In genomic region chr4:123587983-123588494, GRCh38 we compare ENCODE assay signal across 9 cellular contexts.
DNase-seq lines count a peak whose midpoint lies in the region; ATAC-seq, FAIRE-seq and TF ChIP-seq lines count a peak whose summit lies in the region.
"Had no signal": no experiment of that assay in that cellular context is flagged by ENCODE, and none has a peak within 500 bp of the region (broad histone marks: within the 10 kb centered on the region; RNA-seq: fewer than 3 reads in every experiment).

No MANE protein-coding gene starts in this region.

- peak overlapping the region; percentile 52 for H3K4me2 ChIP-seq in HepG2 (ENCODE audit: low read depth, low read length)

- H3K27ac ChIP-seq in HepG2 (ENCODE audit: extremely low read length, insufficient read depth, low read length) = peak overlapping the region; percentile 25

- H2AFZ ChIP-seq in HepG2 (ENCODE audit: low read length) = no peak overlapping the region

- TF ChIP-seq EP300 in HepG2 (IDR thresholded peaks at IDR 0.05; ENCODE audit: low read depth in 2 of 2, low read length in 2 of 2) (no peak), HepG2 (CRISPR knock-in tag; IDR thresholded peaks at IDR 0.05; ENCODE audit: borderline replicate concordance) (no peak)

- WGBS in HepG2 (ENCODE audit: low lambda C conversion rate) = 59% methylated on average over 8 of the region's 8 CpGs

- H3K9ac ChIP-seq in adipocyte (ENCODE audit: low read length) (no peak overlapping the region), HepG2 (ENCODE audit: insufficient read depth, low read depth, low read length) (peak overlapping the region; percentile 40; the same call in 1 of the 2 replicates)

- peak; percentile 97 for FAIRE-seq in HTR-8/SVneo (lab: Jason Lieb, UNC)
- peak; percentile 39 for FAIRE-seq in HepG2 (lab: Jason Lieb, UNC)

- H3K36me3 Mint-ChIP-seq in endothelial cell (ENCODE audit: low read depth, unreplicated experiment) = no peaks in the 10 kb centered on the region

- TF ChIP-seq POLR2A in HepG2 (IDR thresholded peaks at IDR 0.05; ENCODE audit: insufficient read depth in 1 of 2, low read depth in 2 of 2, low read length in 2 of 2) = no peak

- H3K27me3 ChIP-seq in adipocyte (replicated peaks; ENCODE audit: control insufficient read depth, insufficient read depth, low read length) (no peaks in the 10 kb centered on the region), HepG2 (ENCODE audit: control insufficient read depth in 1 of 2, insufficient read depth in 2 of 2, low read length in 2 of 2) (no peaks in the 10 kb centered on the region)

- DNase-seq in HTR-8/SVneo (ENCODE audit: insufficient read length, low spot score) (peak; percentile 70), adipocyte (ENCODE audit: low read depth) (peak; percentile 93), HepG2 (ENCODE audit: low spot score) (peak; percentile 32), endothelial cell (ENCODE audit: low spot score) (no peak), NCI-H774 (lab: John Stamatoyannopoulos, UW) (no peak), NCI-H510A (lab: John Stamatoyannopoulos, UW) (no peak)
- DNase-seq: activated B cell treated with CpG ODN at 0.5 μM for 24 hours had no signal

- CTCF ChIA-PET in HepG2 (lab: Yijun Ruan, JAX; ENCODE audit: low intra/inter-chr PET ratio, low total read pairs) = interaction anchor here (1.4 kb wide), 1 partner anchor 23 kb away, joined by 4 read pairs; no protein-coding TSS in a partner anchor

- H4K20me1 ChIP-seq in HepG2 (ENCODE audit: insufficient read depth, low read length) = no peaks in the 10 kb centered on the region

- TF ChIP-seq RAD21 in HepG2 (CRISPR knock-in tag; IDR thresholded peaks at IDR 0.05) = no peak

- no peaks in the 10 kb centered on the region for H3K36me3 ChIP-seq in adipocyte (ENCODE audit: control insufficient read depth, insufficient read depth, low read length, severe bottlenecking)
- H3K36me3 ChIP-seq in HepG2 (replicated peaks in 1 of 2; ENCODE audit: control insufficient read depth in 1 of 2, insufficient read depth in 2 of 2, low read length in 2 of 2) = no peaks in the 10 kb centered on the region

- no peaks in the 10 kb centered on the region for H3K79me2 ChIP-seq in HepG2 (ENCODE audit: insufficient read depth, low read length)

- H3K9me3 ChIP-seq in adipocyte (ENCODE audit: control insufficient read depth, low read length) (no peaks in the 10 kb centered on the region), HepG2 (ENCODE audit: low read length) (no peaks in the 10 kb centered on the region)

- H3K9me3 Mint-ChIP-seq in endothelial cell (ENCODE audit: unreplicated experiment) = no peaks in the 10 kb centered on the region
- H3K9me3 Mint-ChIP-seq: activated B cell treated with CpG ODN at 0.5 μM for 24 hours had no signal

- H3K27me3 Mint-ChIP-seq in endothelial cell (ENCODE audit: unreplicated experiment) = peaks cover 3% of the 10 kb centered on the region
- H3K27me3 Mint-ChIP-seq: activated B cell treated with CpG ODN at 0.5 μM for 24 hours had no signal

- ATAC-seq in GM19395 (IDR thresholded peaks at IDR 0.05; ENCODE audit: unreplicated experiment) (peak; percentile 24), HepG2 (peak; percentile 73), GM21526 (IDR thresholded peaks at IDR 0.05; ENCODE audit: low FRiP score, unreplicated experiment) (no peak)

- in situ Hi-C loops in HepG2 (cut with HindIII; ENCODE audit: extremely low pct_ligation_motif_present, low pct_unique_long_range_greater_than_20kb) = no loop called here

- H3K4me1 ChIP-seq in adipocyte (ENCODE audit: control insufficient read depth, insufficient read depth, low read length) (no peaks in the 10 kb centered on the region), HepG2 (ENCODE audit: insufficient read depth, low read length) (peaks cover 29% of the 10 kb centered on the region)

- intact Hi-C loops in HepG2 (cut with micrococcal nuclease; ENCODE audit: unreplicated experiment) = loop anchor here (1.0 kb wide), 5 partner anchors 12 to 192 kb away; partner anchors contain the start of gene SPRY1

- TSS peak; percentile 95 for BruUV-seq in HepG2 (replicated peaks; lab: Mats Ljungman, UMichigan)

- H3K4me1 Mint-ChIP-seq in endothelial cell (ENCODE audit: unreplicated experiment) = peaks cover 1% of the 10 kb centered on the region

- no peak overlapping the region for H3K4me3 Mint-ChIP-seq in endothelial cell (ENCODE audit: unreplicated experiment)
- H3K4me3 Mint-ChIP-seq: activated B cell treated with CpG ODN at 0.5 μM for 24 hours had no signal

- H3K27ac Mint-ChIP-seq in endothelial cell (ENCODE audit: unreplicated experiment) = no peak overlapping the region
- H3K27ac Mint-ChIP-seq: activated B cell treated with CpG ODN at 0.5 μM for 24 hours had no signal

- POLR2A ChIA-PET in HepG2 (lab: Yijun Ruan, JAX) = interaction anchor here (2.2 kb wide), 2 partner anchors 33 to 62 kb away, joined by 5 to 13 read pairs; no protein-coding TSS in a partner anchor

- TF ChIP-seq CTCF in HepG2 (CRISPR knock-in tag; IDR thresholded peaks at IDR 0.05) (no peak), endothelial cell (IDR thresholded peaks at IDR 0.05; ENCODE audit: unreplicated experiment) (no peak)

- H3K4me3 ChIP-seq in adipocyte (ENCODE audit: low read length) (no peak overlapping the region), HepG2 (replicated peaks in 1 of 3; ENCODE audit: insufficient read depth in 1 of 3, low read depth in 2 of 3, low read length in 3 of 3) (no peak overlapping the region)

TF ChIP-seq in HepG2, 621 proteins besides CTCF, POLR2A, EP300 and RAD21 (continues in another document):
- TF ChIP-seq SALL1 (CRISPR knock-in tag; IDR thresholded peaks at IDR 0.05) (0 out of 2 replicates have a peak, but pooled peaks have one; percentile 16), FOXJ3 (CRISPR knock-in tag; IDR thresholded peaks at IDR 0.05; ENCODE audit: borderline replicate concordance) (no peak), ZBTB38 (CRISPR knock-in tag; IDR thresholded peaks at IDR 0.05) (no peak), SRSF1 (optimal IDR thresholded peaks at IDR 0.05; ENCODE audit: low read depth, low read length) (no peak), RELA (CRISPR knock-in tag; IDR thresholded peaks at IDR 0.05) (no peak), ZNF24 (IDR thresholded peaks at IDR 0.05) (no peak), SCMH1 (CRISPR knock-in tag; IDR thresholded peaks at IDR 0.05; ENCODE audit: borderline replicate concordance) (no peak), ZNF12 (CRISPR knock-in tag; IDR thresholded peaks at IDR 0.05) (peak; percentile 88), CBFB (CRISPR knock-in tag; IDR thresholded peaks at IDR 0.05) (no peak), XBP1 (CRISPR knock-in tag; IDR thresholded peaks at IDR 0.05) (no peak), ZNF333 (CRISPR knock-in tag; IDR thresholded peaks at IDR 0.05; ENCODE audit: borderline replicate concordance) (no peak), FOXK1 (CRISPR knock-in tag; IDR thresholded peaks at IDR 0.05; ENCODE audit: borderline replicate concordance, low read depth) (no peak), SAP130 (CRISPR knock-in tag; IDR thresholded peaks at IDR 0.05; ENCODE audit: low read depth) (no peak), FOSL2 (CRISPR knock-in tag; IDR thresholded peaks at IDR 0.05) (peak; percentile 59), HDAC2 (CRISPR knock-in tag; IDR thresholded peaks at IDR 0.05) (no peak), JUNB (CRISPR knock-in tag; IDR thresholded peaks at IDR 0.05; ENCODE audit: borderline replicate concordance) (no peak), CBX1 (IDR thresholded peaks at IDR 0.05; ENCODE audit: low read depth) (no peak)
- TF ChIP-seq, protein P1, sequence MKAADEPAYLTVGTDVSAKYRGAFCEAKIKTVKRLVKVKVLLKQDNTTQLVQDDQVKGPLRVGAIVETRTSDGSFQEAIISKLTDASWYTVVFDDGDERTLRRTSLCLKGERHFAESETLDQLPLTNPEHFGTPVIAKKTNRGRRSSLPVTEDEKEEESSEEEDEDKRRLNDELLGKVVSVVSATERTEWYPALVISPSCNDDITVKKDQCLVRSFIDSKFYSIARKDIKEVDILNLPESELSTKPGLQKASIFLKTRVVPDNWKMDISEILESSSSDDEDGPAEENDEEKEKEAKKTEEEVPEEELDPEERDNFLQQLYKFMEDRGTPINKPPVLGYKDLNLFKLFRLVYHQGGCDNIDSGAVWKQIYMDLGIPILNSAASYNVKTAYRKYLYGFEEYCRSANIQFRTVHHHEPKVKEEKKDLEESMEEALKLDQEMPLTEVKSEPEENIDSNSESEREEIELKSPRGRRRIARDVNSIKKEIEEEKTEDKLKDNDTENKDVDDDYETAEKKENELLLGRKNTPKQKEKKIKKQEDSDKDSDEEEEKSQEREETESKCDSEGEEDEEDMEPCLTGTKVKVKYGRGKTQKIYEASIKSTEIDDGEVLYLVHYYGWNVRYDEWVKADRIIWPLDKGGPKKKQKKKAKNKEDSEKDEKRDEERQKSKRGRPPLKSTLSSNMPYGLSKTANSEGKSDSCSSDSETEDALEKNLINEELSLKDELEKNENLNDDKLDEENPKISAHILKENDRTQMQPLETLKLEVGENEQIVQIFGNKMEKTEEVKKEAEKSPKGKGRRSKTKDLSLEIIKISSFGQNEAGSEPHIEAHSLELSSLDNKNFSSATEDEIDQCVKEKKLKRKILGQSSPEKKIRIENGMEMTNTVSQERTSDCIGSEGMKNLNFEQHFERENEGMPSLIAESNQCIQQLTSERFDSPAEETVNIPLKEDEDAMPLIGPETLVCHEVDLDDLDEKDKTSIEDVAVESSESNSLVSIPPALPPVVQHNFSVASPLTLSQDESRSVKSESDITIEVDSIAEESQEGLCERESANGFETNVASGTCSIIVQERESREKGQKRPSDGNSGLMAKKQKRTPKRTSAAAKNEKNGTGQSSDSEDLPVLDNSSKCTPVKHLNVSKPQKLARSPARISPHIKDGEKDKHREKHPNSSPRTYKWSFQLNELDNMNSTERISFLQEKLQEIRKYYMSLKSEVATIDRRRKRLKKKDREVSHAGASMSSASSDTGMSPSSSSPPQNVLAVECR (CRISPR knock-in tag; IDR thresholded peaks at IDR 0.05; ENCODE audit: borderline replicate concordance) = no peak
- TF ChIP-seq, protein P2, sequence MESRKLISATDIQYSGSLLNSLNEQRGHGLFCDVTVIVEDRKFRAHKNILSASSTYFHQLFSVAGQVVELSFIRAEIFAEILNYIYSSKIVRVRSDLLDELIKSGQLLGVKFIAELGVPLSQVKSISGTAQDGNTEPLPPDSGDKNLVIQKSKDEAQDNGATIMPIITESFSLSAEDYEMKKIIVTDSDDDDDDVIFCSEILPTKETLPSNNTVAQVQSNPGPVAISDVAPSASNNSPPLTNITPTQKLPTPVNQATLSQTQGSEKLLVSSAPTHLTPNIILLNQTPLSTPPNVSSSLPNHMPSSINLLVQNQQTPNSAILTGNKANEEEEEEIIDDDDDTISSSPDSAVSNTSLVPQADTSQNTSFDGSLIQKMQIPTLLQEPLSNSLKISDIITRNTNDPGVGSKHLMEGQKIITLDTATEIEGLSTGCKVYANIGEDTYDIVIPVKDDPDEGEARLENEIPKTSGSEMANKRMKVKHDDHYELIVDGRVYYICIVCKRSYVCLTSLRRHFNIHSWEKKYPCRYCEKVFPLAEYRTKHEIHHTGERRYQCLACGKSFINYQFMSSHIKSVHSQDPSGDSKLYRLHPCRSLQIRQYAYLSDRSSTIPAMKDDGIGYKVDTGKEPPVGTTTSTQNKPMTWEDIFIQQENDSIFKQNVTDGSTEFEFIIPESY (CRISPR knock-in tag; IDR thresholded peaks at IDR 0.05) = peak; percentile 23; the same call in 1 of the 2 replicates

Comparison
In these comparisons a context has a peak if more than half of its experiments do, and no peak if none do; other contexts are left out.
1. DNase-seq: peak in HTR-8/SVneo (single experiment), adipocyte (single experiment) and HepG2 (single experiment); none in endothelial cell (single experiment), NCI-H774 (single experiment) and NCI-H510A (single experiment).